18 cellular contexts compared by ENCODE assay signal in the genomic region with DNA sequence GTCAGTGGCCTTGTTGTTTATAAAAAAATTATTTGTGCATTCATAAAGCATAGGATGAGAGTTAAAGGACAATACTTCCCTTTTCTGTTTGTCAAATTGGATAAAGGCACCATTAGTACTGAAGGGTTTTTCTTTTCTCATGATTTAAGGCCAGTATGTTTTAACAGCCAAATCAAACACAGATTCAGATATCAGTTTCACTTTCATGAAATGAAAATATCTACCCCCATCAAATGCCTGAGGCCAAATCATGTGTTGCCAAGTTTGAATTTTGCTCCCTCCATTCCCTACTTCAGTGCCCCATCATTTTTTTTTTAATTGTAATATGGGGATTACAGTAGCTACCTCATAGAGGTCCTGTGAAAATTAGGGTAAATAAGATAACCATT.
A peak's percentile ranks its signal among the peaks of the same experiment; 100 is the strongest.
DNase-seq lines count a peak whose midpoint lies in the region.
"Had no signal": no experiment of that assay in that cellular context is flagged by ENCODE, and none has a peak within 500 bp of the region (broad histone marks: within the 10 kb centered on the region; RNA-seq: fewer than 3 reads in every experiment).

No MANE protein-coding gene starts in this region.

- in situ Hi-C loops in KBM-7 (cut with MboI; ENCODE audit: low pct_unique_long_range_greater_than_20kb, low sequenced_read_pairs): no loop called here

- DNase-seq in DMS153 treated with DMSO at 0.1 percent for 48 hours (lab: John Stamatoyannopoulos, UW; ENCODE audit: unreplicated experiment) (peak; percentile 6), NCI-H1436 (lab: John Stamatoyannopoulos, UW) (peak; percentile 6), NCI-H526 (lab: John Stamatoyannopoulos, UW) (peak; percentile 28 to 29), foreskin melanocyte (peak; percentile 46), KBM-7 (no peak), SK-N-DZ (ENCODE audit: low spot score) (no peak), NCI-H2171 treated with DMSO at 0.1 percent for 48 hours (lab: John Stamatoyannopoulos, UW) (no peak)
- DNase-seq: activated CD4-positive, alpha-beta T cell treated with anti-CD3 and anti-CD28 coated beads, Interleukin-2, amount 50 U/mL, for 48 hours; activated CD4-positive, CD25-positive, alpha-beta regulatory T cell treated with anti-CD3 and anti-CD28 coated beads, Interleukin-2, amount 50 U/mL, for 72 hours; activated naive CD4-positive, alpha-beta T cell; Calu3; effector memory CD8-positive, alpha-beta T cell; HFFc6; left lung; NCI-H446; retina; substantia nigra; T-helper 2 cell had no signal

Comparison
In these comparisons a context has a peak if more than half of its experiments do, and no peak if none do; other contexts are left out.
1. DNase-seq: peak in DMS153 treated with DMSO at 0.1 percent for 48 hours (single experiment), NCI-H1436 (single experiment), NCI-H526 (2 of 2) and foreskin melanocyte (single experiment); none in KBM-7 (single experiment), SK-N-DZ (single experiment) and NCI-H2171 treated with DMSO at 0.1 percent for 48 hours (single experiment).